In genomic region chr20:43191946-43192847, GRCh38 we compare ENCODE assay signal across 1 cellular context.
TF ChIP-seq lines count a peak whose summit lies in the region.

No MANE protein-coding gene starts in this region.

TF ChIP-seq in HCT116, 20 proteins besides CTCF, POLR2A, EP300 and RAD21 (continued from another document):
- TF ChIP-seq REST (IDR thresholded peaks at IDR 0.05; ENCODE audit: low read depth) (no peak), EGR1 (IDR thresholded peaks at IDR 0.05; ENCODE audit: low read depth) (no peak)
TF ChIP-seq in HCT116: peak in this region for 0.
